Comparison of ENCODE assay signal across 8 cellular contexts in genomic region chr5:140725799-140726471, GRCh38. TPM values are rescaled to one million over a fixed set of nuclear protein-coding genes. Genes with fewer than 3 reads are reported as not detected.
DNase-seq lines count a peak whose midpoint lies in the region; ATAC-seq and TF ChIP-seq lines count a peak whose summit lies in the region.

No MANE protein-coding gene starts in this region.

- 7 to 14% (median 9%) methylated on average over 23 of the region's 23 CpGs for WGBS in adrenal gland, 4 donors

- no peaks in the 10 kb centered on the region for H3K36me3 Mint-ChIP-seq in CD8-positive, alpha-beta memory T cell

- no peaks in the 10 kb centered on the region for H3K36me3 ChIP-seq in CD8-positive, alpha-beta memory T cell (ENCODE audit: insufficient read depth, low read length)
- H3K36me3 ChIP-seq in adrenal gland (replicated peaks in 1 of 2): no peaks in the 10 kb centered on the region

- H3K4me1 Mint-ChIP-seq in CD8-positive, alpha-beta memory T cell: peaks cover 13 to 23% (median 21%) of the 10 kb centered on the region in 3 donors

- peak; percentile 62 for ATAC-seq in GM19468 (IDR thresholded peaks at IDR 0.05; ENCODE audit: extremely low read depth, unreplicated experiment)
- peak; percentile 75 for ATAC-seq in HG03571 (IDR thresholded peaks at IDR 0.05; ENCODE audit: unreplicated experiment)

- CTCF ChIA-PET in CD8-positive, alpha-beta memory T cell (lab: Charles Lee): interaction anchor here (1.7 to 2.0 kb wide), 2 partner anchors 15 to 353 kb away, joined by 8 to 12 read pairs; no protein-coding TSS in a partner anchor

- H3K27ac Mint-ChIP-seq in CD8-positive, alpha-beta memory T cell: peak overlapping the region; percentile 0 to 89 (median 75)

- no peaks in the 10 kb centered on the region for H3K27me3 ChIP-seq in CD8-positive, alpha-beta memory T cell (ENCODE audit: insufficient read depth, low read length, poor library complexity, severe bottlenecking)
- no peaks in the 10 kb centered on the region for H3K27me3 ChIP-seq in adrenal gland

- no peaks in the 10 kb centered on the region for H3K9me3 ChIP-seq in CD8-positive, alpha-beta memory T cell (ENCODE audit: low read length)
- H3K9me3 ChIP-seq in adrenal gland (replicated peaks in 1 of 3): no peaks in the 10 kb centered on the region

- H3K4me3 Mint-ChIP-seq in CD8-positive, alpha-beta memory T cell: peak overlapping the region; percentile 67 to 83 (median 79)

- intact Hi-C loops in adrenal gland (cut with DNase I): no loop called here

- peak overlapping the region; percentile 61 for H3K27ac ChIP-seq in CD8-positive, alpha-beta memory T cell (ENCODE audit: low read depth, low read length)
- peak overlapping the region in 2 of 5 donors; percentile 31 to 68 for H3K27ac ChIP-seq in adrenal gland

- peak in 1 of 2 donors; percentile 64 for TF ChIP-seq POLR2A in adrenal gland (IDR thresholded peaks at IDR 0.05)

- peak; percentile 43 to 75 (median 52) for DNase-seq in CD8-positive, alpha-beta memory T cell
- peak; percentile 20 to 80 (median 50) for DNase-seq in T-helper 1 cell
- peak; percentile 77 to 95 (median 82) for DNase-seq in adrenal gland
- DNase-seq in stimulated activated CD4-positive, alpha-beta T cell treated with anti-CD3 and anti-CD28 coated beads, Interleukin-15, amount 100 ng/mL, for 24 hours: peak; percentile 86
- DNase-seq in NCI-H526 treated with DMSO at 0.1 percent for 48 hours (lab: John Stamatoyannopoulos, UW): no peak

- no peak for TF ChIP-seq CTCF in adrenal gland (IDR thresholded peaks at IDR 0.05)

- H3K27me3 Mint-ChIP-seq in CD8-positive, alpha-beta memory T cell: peaks cover 7 to 15% of the 10 kb centered on the region in 2 donors

- POLR2A ChIA-PET in CD8-positive, alpha-beta memory T cell (lab: Charles Lee): interaction anchor here (0.7 kb wide), 2 partner anchors 15 to 979 kb away, joined by 3 to 10 read pairs; no protein-coding TSS in a partner anchor

- H3K4me1 ChIP-seq in CD8-positive, alpha-beta memory T cell (ENCODE audit: insufficient read depth, low read length): no peaks in the 10 kb centered on the region
- no peaks in the 10 kb centered on the region for H3K4me1 ChIP-seq in adrenal gland (replicated peaks in 1 of 2)

- peak overlapping the region; percentile 20 for H3K4me3 ChIP-seq in CD8-positive, alpha-beta memory T cell (ENCODE audit: low read length)
- H3K4me3 ChIP-seq in adrenal gland (peak overlapping the region in 1 of 4 donors; percentile 29), iPS-11a (ENCODE audit: low read depth, low read length) (peak overlapping the region; percentile 85)

- H3K9me3 Mint-ChIP-seq in CD8-positive, alpha-beta memory T cell: no peaks in the 10 kb centered on the region

RNA-seq across cellular contexts. Expression of gene ZMAT2, which starts 25.7 kb away (rescaled TPM):
- 10 to 100 TPM; 71.2 to 75.2 TPM for total RNA-seq in CD8-positive, alpha-beta memory T cell
- polyA plus RNA-seq in CD8-positive, alpha-beta memory T cell: 81.7 TPM
- total RNA-seq in adrenal gland: 10 to 100 TPM; 24.6 to 52.4 (median 51.0) TPM
- polyA plus RNA-seq in adrenal gland: 100 to 1,000 TPM in 1 of 3 donors, 10 to 100 TPM in 2; 42.1 to 113 (median 82.8) TPM

RNA-seq across cellular contexts. Expression of gene HARS2, which starts 34.7 kb away (rescaled TPM):
- 10 to 100 TPM; 26.4 to 29.4 TPM for total RNA-seq in CD8-positive, alpha-beta memory T cell
- polyA plus RNA-seq in CD8-positive, alpha-beta memory T cell: 21.0 TPM
- total RNA-seq in adrenal gland: 10 to 100 TPM; 21.3 to 40.0 (median 32.5) TPM
- 10 to 100 TPM; 26.0 to 31.0 (median 28.6) TPM for polyA plus RNA-seq in adrenal gland

RNA-seq across cellular contexts. Expression of gene HARS1, which starts 34.8 kb away (rescaled TPM):
- total RNA-seq in CD8-positive, alpha-beta memory T cell: 100 to 1,000 TPM in 1 of 2 experiments, 10 to 100 TPM in 1; 97.4 to 104 TPM
- 63.6 TPM for polyA plus RNA-seq in CD8-positive, alpha-beta memory T cell
- total RNA-seq in adrenal gland: 10 to 100 TPM; 36.4 to 68.7 (median 55.6) TPM
- 100 to 1,000 TPM in 1 of 3 donors, 10 to 100 TPM in 2; 92.3 to 111 (median 94.6) TPM for polyA plus RNA-seq in adrenal gland

RNA-seq across cellular contexts. Expression of gene DND1, which starts 52.6 kb away (rescaled TPM):
- total RNA-seq in CD8-positive, alpha-beta memory T cell: 1 to 10 TPM; 2.3 to 2.9 TPM
- not detected for polyA plus RNA-seq in CD8-positive, alpha-beta memory T cell
- total RNA-seq in adrenal gland: 1 to 10 TPM in 1 of 8 donors, under 1 TPM in 7; 0.19 to 3.6 (median 0.39) TPM
- polyA plus RNA-seq in adrenal gland: 1 to 10 TPM in 2 of 3 donors, under 1 TPM in 1; 0.18 to 3.1 (median 2.1) TPM
